In genomic region chr22:30423959-30424380, GRCh38 we compare ENCODE assay signal across 1 cellular context.
TF ChIP-seq lines count a peak whose summit lies in the region.

No MANE protein-coding gene starts in this region.

TF ChIP-seq in HepG2, 621 proteins besides CTCF, POLR2A, EP300 and RAD21 (continued from another document and continues in another):
- TF ChIP-seq, protein P1, sequence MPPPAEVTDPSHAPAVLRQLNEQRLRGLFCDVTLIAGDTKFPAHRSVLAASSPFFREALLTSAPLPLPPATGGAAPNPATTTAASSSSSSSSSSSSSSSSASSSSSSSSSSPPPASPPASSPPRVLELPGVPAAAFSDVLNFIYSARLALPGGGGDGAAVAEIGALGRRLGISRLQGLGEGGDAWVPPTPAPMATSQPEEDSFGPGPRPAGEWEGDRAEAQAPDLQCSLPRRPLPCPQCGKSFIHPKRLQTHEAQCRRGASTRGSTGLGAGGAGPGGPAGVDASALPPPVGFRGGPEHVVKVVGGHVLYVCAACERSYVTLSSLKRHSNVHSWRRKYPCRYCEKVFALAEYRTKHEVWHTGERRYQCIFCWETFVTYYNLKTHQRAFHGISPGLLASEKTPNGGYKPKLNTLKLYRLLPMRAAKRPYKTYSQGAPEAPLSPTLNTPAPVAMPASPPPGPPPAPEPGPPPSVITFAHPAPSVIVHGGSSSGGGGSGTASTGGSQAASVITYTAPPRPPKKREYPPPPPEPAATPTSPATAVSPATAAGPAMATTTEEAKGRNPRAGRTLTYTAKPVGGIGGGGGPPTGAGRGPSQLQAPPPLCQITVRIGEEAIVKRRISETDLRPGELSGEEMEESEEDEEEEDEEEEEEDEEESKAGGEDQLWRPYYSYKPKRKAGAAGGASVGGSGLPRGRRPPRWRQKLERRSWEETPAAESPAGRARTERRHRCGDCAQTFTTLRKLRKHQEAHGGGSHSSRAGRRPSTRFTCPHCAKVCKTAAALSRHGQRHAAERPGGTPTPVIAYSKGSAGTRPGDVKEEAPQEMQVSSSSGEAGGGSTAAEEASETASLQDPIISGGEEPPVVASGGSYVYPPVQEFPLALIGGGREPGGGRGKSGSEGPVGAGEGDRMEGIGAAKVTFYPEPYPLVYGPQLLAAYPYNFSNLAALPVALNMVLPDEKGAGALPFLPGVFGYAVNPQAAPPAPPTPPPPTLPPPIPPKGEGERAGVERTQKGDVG (CRISPR knock-in tag; IDR thresholded peaks at IDR 0.05; ENCODE audit: borderline replicate concordance), result no peak
- peak; percentile 93 for TF ChIP-seq CREM (IDR thresholded peaks at IDR 0.05)
- no peak for TF ChIP-seq CREM (CRISPR knock-in tag; IDR thresholded peaks at IDR 0.05)
- no peak for TF ChIP-seq LCORL (IDR thresholded peaks at IDR 0.05)
- peak; percentile 81 for TF ChIP-seq LCORL (CRISPR knock-in tag; IDR thresholded peaks at IDR 0.05)
- TF ChIP-seq E2F2 (CRISPR knock-in tag; IDR thresholded peaks at IDR 0.05; ENCODE audit: borderline replicate concordance), result no peak
- TF ChIP-seq, protein P2, sequence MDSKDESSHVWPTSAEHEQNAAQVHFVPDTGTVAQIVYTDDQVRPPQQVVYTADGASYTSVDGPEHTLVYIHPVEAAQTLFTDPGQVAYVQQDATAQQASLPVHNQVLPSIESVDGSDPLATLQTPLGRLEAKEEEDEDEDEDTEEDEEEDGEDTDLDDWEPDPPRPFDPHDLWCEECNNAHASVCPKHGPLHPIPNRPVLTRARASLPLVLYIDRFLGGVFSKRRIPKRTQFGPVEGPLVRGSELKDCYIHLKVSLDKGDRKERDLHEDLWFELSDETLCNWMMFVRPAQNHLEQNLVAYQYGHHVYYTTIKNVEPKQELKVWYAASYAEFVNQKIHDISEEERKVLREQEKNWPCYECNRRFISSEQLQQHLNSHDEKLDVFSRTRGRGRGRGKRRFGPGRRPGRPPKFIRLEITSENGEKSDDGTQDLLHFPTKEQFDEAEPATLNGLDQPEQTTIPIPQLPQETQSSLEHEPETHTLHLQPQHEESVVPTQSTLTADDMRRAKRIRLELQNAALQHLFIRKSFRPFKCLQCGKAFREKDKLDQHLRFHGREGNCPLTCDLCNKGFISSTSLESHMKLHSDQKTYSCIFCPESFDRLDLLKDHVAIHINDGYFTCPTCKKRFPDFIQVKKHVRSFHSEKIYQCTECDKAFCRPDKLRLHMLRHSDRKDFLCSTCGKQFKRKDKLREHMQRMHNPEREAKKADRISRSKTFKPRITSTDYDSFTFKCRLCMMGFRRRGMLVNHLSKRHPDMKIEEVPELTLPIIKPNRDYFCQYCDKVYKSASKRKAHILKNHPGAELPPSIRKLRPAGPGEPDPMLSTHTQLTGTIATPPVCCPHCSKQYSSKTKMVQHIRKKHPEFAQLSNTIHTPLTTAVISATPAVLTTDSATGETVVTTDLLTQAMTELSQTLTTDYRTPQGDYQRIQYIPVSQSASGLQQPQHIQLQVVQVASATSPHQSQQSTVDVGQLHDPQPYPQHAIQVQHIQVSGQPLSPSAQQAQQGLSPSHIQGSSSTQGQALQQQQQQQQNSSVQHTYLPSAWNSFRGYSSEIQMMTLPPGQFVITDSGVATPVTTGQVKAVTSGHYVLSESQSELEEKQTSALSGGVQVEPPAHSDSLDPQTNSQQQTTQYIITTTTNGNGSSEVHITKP (CRISPR knock-in tag; IDR thresholded peaks at IDR 0.05; ENCODE audit: low read depth), result peak; percentile 71; the same call in 1 of the 2 replicates
- no peak; the same call in 1 of the 2 replicates for TF ChIP-seq ZNF816 (CRISPR knock-in tag; IDR thresholded peaks at IDR 0.05; ENCODE audit: borderline replicate concordance)
- TF ChIP-seq ETV5 (CRISPR knock-in tag; IDR thresholded peaks at IDR 0.05; ENCODE audit: borderline replicate concordance), result no peak; the same call in 1 of the 2 replicates
- peak; percentile 79; the same call in 1 of the 2 replicates for TF ChIP-seq CBX5 (CRISPR knock-in tag; IDR thresholded peaks at IDR 0.05; ENCODE audit: borderline replicate concordance)
- no peak for TF ChIP-seq ZNF101 (CRISPR knock-in tag; IDR thresholded peaks at IDR 0.05; ENCODE audit: borderline replicate concordance, low read depth)
- peak; percentile 56 for TF ChIP-seq ASH2L (IDR thresholded peaks at IDR 0.05; ENCODE audit: insufficient read length, low read depth, low read length)
- TF ChIP-seq TAF1 (CRISPR knock-in tag; IDR thresholded peaks at IDR 0.05), result peak; percentile 88
- peak; percentile 83 for TF ChIP-seq ZBTB7B (CRISPR knock-in tag; IDR thresholded peaks at IDR 0.05)
- TF ChIP-seq, protein P3, sequence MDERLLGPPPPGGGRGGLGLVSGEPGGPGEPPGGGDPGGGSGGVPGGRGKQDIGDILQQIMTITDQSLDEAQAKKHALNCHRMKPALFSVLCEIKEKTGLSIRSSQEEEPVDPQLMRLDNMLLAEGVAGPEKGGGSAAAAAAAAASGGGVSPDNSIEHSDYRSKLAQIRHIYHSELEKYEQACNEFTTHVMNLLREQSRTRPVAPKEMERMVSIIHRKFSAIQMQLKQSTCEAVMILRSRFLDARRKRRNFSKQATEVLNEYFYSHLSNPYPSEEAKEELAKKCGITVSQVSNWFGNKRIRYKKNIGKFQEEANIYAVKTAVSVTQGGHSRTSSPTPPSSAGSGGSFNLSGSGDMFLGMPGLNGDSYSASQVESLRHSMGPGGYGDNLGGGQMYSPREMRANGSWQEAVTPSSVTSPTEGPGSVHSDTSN (CRISPR knock-in tag; IDR thresholded peaks at IDR 0.05), result no peak
- no peak for TF ChIP-seq SNAPC2 (CRISPR knock-in tag; IDR thresholded peaks at IDR 0.05)
- TF ChIP-seq PHF20 (CRISPR knock-in tag; IDR thresholded peaks at IDR 0.05), result no peak
- peak; percentile 15; the same call in 1 of the 2 replicates for TF ChIP-seq KDM1A (CRISPR knock-in tag; IDR thresholded peaks at IDR 0.05)
- TF ChIP-seq CCDC6 (CRISPR knock-in tag; IDR thresholded peaks at IDR 0.05), result 0 out of 2 replicates have a peak, but pooled peaks have one; percentile 23
- TF ChIP-seq CBFB (CRISPR knock-in tag; IDR thresholded peaks at IDR 0.05), result peak; percentile 65; the same call in 1 of the 2 replicates
- TF ChIP-seq DR1 (CRISPR knock-in tag; IDR thresholded peaks at IDR 0.05), result peak; percentile 26; the same call in 1 of the 2 replicates
- peak; percentile 6 for TF ChIP-seq TAF15 (IDR thresholded peaks at IDR 0.05; ENCODE audit: low read depth, low read length, poor library complexity, severe bottlenecking)
- peak; percentile 67 for TF ChIP-seq TARDBP (CRISPR knock-in tag; IDR thresholded peaks at IDR 0.05)
- TF ChIP-seq ZBTB8A (CRISPR knock-in tag; IDR thresholded peaks at IDR 0.05; ENCODE audit: borderline replicate concordance, low read depth), result no peak
- peak; percentile 44; the same call in 1 of the 2 replicates for TF ChIP-seq HMG20A (CRISPR knock-in tag; IDR thresholded peaks at IDR 0.05; ENCODE audit: borderline replicate concordance)
- TF ChIP-seq KMT2B (CRISPR knock-in tag; IDR thresholded peaks at IDR 0.05), result peak; percentile 54
- TF ChIP-seq, protein P4, sequence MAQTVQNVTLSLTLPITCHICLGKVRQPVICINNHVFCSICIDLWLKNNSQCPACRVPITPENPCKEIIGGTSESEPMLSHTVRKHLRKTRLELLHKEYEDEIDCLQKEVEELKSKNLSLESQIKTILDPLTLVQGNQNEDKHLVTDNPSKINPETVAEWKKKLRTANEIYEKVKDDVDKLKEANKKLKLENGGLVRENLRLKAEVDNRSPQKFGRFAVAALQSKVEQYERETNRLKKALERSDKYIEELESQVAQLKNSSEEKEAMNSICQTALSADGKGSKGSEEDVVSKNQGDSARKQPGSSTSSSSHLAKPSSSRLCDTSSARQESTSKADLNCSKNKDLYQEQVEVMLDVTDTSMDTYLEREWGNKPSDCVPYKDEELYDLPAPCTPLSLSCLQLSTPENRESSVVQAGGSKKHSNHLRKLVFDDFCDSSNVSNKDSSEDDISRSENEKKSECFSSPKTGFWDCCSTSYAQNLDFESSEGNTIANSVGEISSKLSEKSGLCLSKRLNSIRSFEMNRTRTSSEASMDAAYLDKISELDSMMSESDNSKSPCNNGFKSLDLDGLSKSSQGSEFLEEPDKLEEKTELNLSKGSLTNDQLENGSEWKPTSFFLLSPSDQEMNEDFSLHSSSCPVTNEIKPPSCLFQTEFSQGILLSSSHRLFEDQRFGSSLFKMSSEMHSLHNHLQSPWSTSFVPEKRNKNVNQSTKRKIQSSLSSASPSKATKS (CRISPR knock-in tag; IDR thresholded peaks at IDR 0.05), result no peak
- no peak for TF ChIP-seq GPBP1L1 (CRISPR knock-in tag; IDR thresholded peaks at IDR 0.05)
- no peak for TF ChIP-seq NR3C1 (CRISPR knock-in tag; IDR thresholded peaks at IDR 0.05)
- no peak for TF ChIP-seq TOPORS (CRISPR knock-in tag; IDR thresholded peaks at IDR 0.05)
- TF ChIP-seq, protein P5, sequence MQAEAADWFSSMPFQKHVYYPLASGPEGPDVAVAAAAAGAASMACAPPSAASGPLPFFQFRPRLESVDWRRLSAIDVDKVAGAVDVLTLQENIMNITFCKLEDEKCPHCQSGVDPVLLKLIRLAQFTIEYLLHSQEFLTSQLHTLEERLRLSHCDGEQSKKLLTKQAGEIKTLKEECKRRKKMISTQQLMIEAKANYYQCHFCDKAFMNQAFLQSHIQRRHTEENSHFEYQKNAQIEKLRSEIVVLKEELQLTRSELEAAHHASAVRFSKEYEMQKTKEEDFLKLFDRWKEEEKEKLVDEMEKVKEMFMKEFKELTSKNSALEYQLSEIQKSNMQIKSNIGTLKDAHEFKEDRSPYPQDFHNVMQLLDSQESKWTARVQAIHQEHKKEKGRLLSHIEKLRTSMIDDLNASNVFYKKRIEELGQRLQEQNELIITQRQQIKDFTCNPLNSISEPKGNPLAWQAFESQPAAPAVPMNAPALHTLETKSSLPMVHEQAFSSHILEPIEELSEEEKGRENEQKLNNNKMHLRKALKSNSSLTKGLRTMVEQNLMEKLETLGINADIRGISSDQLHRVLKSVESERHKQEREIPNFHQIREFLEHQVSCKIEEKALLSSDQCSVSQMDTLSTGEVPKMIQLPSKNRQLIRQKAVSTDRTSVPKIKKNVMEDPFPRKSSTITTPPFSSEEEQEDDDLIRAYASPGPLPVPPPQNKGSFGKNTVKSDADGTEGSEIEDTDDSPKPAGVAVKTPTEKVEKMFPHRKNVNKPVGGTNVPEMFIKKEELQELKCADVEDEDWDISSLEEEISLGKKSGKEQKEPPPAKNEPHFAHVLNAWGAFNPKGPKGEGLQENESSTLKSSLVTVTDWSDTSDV (CRISPR knock-in tag; IDR thresholded peaks at IDR 0.05), result no peak
- TF ChIP-seq AGO1 (IDR thresholded peaks at IDR 0.05; ENCODE audit: low read depth, low read length, poor library complexity, severe bottlenecking), result peak; percentile 99
- TF ChIP-seq FOSL2 (CRISPR knock-in tag; IDR thresholded peaks at IDR 0.05), result peak; percentile 64
- TF ChIP-seq, protein P6, sequence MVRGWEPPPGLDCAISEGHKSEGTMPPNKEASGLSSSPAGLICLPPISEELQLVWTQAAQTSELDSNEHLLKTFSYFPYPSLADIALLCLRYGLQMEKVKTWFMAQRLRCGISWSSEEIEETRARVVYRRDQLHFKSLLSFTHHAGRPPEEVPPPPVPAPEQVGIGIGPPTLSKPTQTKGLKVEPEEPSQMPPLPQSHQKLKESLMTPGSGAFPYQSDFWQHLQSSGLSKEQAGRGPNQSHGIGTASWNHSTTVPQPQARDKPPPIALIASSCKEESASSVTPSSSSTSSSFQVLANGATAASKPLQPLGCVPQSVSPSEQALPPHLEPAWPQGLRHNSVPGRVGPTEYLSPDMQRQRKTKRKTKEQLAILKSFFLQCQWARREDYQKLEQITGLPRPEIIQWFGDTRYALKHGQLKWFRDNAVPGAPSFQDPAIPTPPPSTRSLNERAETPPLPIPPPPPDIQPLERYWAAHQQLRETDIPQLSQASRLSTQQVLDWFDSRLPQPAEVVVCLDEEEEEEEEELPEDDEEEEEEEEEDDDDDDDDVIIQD (CRISPR knock-in tag; IDR thresholded peaks at IDR 0.05; ENCODE audit: low read depth), result peak; percentile 41; the same call in 1 of the 2 replicates
- TF ChIP-seq ZBTB2 (CRISPR knock-in tag; IDR thresholded peaks at IDR 0.05; ENCODE audit: low read depth), result no peak; the same call in 1 of the 2 replicates
- no peak for TF ChIP-seq SOX13 (IDR thresholded peaks at IDR 0.05)
- peak in 1 of 2 experiments; percentile 46; a peak in 1 of 4 replicates for TF ChIP-seq SOX13 (CRISPR knock-in tag; conservative IDR thresholded peaks at IDR 0.05 in 1 of 2, IDR thresholded peaks at IDR 0.05 in 1 of 2)
- TF ChIP-seq ZSCAN9 (CRISPR knock-in tag; IDR thresholded peaks at IDR 0.05; ENCODE audit: borderline replicate concordance), result peak; percentile 31; the same call in 1 of the 2 replicates
